1 cellular context compared by ENCODE assay signal in genomic region chr12:57239587-57240068, GRCh38.
TF ChIP-seq lines count a peak whose summit lies in the region.

No MANE protein-coding gene starts in this region.

TF ChIP-seq in K562, 482 proteins besides CTCF, POLR2A, EP300 and RAD21 (continued from another document):
- TF ChIP-seq FOXK1 (CRISPR knock-in tag; IDR thresholded peaks at IDR 0.05; ENCODE audit: borderline replicate concordance) (peak; percentile 49; the same call in 1 of the 2 replicates), TSC22D4 (tag; IDR thresholded peaks at IDR 0.05) (no peak), THRB (CRISPR knock-in tag; conservative IDR thresholded peaks at IDR 0.05) (peak; percentile 81), LARP7 (IDR thresholded peaks at IDR 0.05) (peak; percentile 58; the same call in 1 of the 2 replicates), SAFB2 (IDR thresholded peaks at IDR 0.05; ENCODE audit: borderline replicate concordance, low read depth, low read length, severe bottlenecking) (no peak), FOXK2 (conservative IDR thresholded peaks at IDR 0.05 in 1 of 2, IDR thresholded peaks at IDR 0.05 in 1 of 2; ENCODE audit: low read depth in 2 of 2) (0 out of 4 replicates have a peak, but pooled peaks of 1 of the 2 experiments have one; percentile 35), ZNF408 (CRISPR knock-in tag; IDR thresholded peaks at IDR 0.05; ENCODE audit: low read depth) (no peak), CREB3 (tag; conservative IDR thresholded peaks at IDR 0.05; ENCODE audit: low read depth) (no peak), C11orf30 (IDR thresholded peaks at IDR 0.05; ENCODE audit: low read depth) (no peak), RBM17 (IDR thresholded peaks at IDR 0.05; ENCODE audit: borderline replicate concordance, low read depth, low read length) (no peak), IRF9 (tag; IDR thresholded peaks at IDR 0.05) (no peak), ZNF274 (IDR thresholded peaks at IDR 0.05; ENCODE audit: borderline replicate concordance, low read depth, low read length) (no peak), TCFL5 (CRISPR knock-in tag; conservative IDR thresholded peaks at IDR 0.05) (no peak), KAT7 (CRISPR knock-in tag; IDR thresholded peaks at IDR 0.05; ENCODE audit: borderline replicate concordance) (no peak), CBX2 (IDR thresholded peaks at IDR 0.05; ENCODE audit: insufficient read depth, low read length, poor library complexity, severe bottlenecking) (no peak), SMAD1 (IDR thresholded peaks at IDR 0.05; ENCODE audit: low read depth, low read length, partially characterized antibody) (no peak)
